Comparison of ENCODE assay signal across 11 cellular contexts in genomic region chr16:23505942-23506605, GRCh38. TPM values are rescaled to one million over a fixed set of nuclear protein-coding genes. Genes with fewer than 3 reads are reported as not detected.
DNase-seq lines count a peak whose midpoint lies in the region; ATAC-seq, FAIRE-seq and TF ChIP-seq lines count a peak whose summit lies in the region.
"Had no signal": no experiment of that assay in that cellular context is flagged by ENCODE, and none has a peak within 500 bp of the region (broad histone marks: within the 10 kb centered on the region; RNA-seq: fewer than 3 reads in every experiment).

No MANE protein-coding gene starts in this region.

- H4K20me1 ChIP-seq in neural progenitor cell (ENCODE audit: low read depth) = peaks cover 86% of the 10 kb centered on the region

- H3K27ac ChIP-seq in neural progenitor cell = peak overlapping the region; percentile 63

- H3K4me3 ChIP-seq in GM08714 (ENCODE audit: low read length) = peak overlapping the region; percentile 13; the same call in 1 of the 2 replicates
- H3K4me3 ChIP-seq in bronchial epithelial cell (ENCODE audit: low read depth, low read length) = no peak overlapping the region
- H3K4me3 ChIP-seq in neural progenitor cell = peak overlapping the region; percentile 29

- peaks cover 55 to 63% (median 61%) of the 10 kb centered on the region in 3 donors for H3K4me1 Mint-ChIP-seq in IgD-negative memory B cell
- peaks cover 65% of the 10 kb centered on the region for H3K4me1 Mint-ChIP-seq in neural progenitor cell

- no peak overlapping the region for H3K9ac ChIP-seq in neural progenitor cell

- H3K9me3 ChIP-seq in neural progenitor cell (ENCODE audit: low read depth) = no peaks in the 10 kb centered on the region

- H3K27me3 Mint-ChIP-seq in IgD-negative memory B cell = no peaks in the 10 kb centered on the region
- no peaks in the 10 kb centered on the region for H3K27me3 Mint-ChIP-seq in neural progenitor cell (ENCODE audit: insufficient read depth, low read depth)

- peaks cover 59% of the 10 kb centered on the region for H3K4me1 ChIP-seq in neural progenitor cell

- peak overlapping the region; percentile 69 for H3K4me2 ChIP-seq in neural progenitor cell

- no peaks in the 10 kb centered on the region for H3K36me3 Mint-ChIP-seq in IgD-negative memory B cell
- peaks cover 13% of the 10 kb centered on the region for H3K36me3 Mint-ChIP-seq in neural progenitor cell

- FAIRE-seq in bronchial epithelial cell (lab: Jason Lieb, UNC) = no peak
- FAIRE-seq: G401.6, islet of Langerhans, TTC549 had no signal

- H2AFZ ChIP-seq in neural progenitor cell (replicated peaks) = no peak overlapping the region

- H3K4me3 Mint-ChIP-seq in IgD-negative memory B cell (peak overlapping the region; percentile 92 to 98 (median 94)), neural progenitor cell (peak overlapping the region; percentile 41)

- H3K79me2 ChIP-seq in neural progenitor cell (ENCODE audit: low read depth) = peaks cover 92% of the 10 kb centered on the region

- peak overlapping the region; percentile 84 to 92 (median 92) for H3K27ac Mint-ChIP-seq in IgD-negative memory B cell
- H3K27ac Mint-ChIP-seq in neural progenitor cell = peak overlapping the region; percentile 59

- peaks cover 38% of the 10 kb centered on the region for H3F3A ChIP-seq in neural progenitor cell (ENCODE audit: low read depth)

- H3K36me3 ChIP-seq in bronchial epithelial cell (ENCODE audit: control insufficient read depth, insufficient read depth, low read length) (peaks cover 1% of the 10 kb centered on the region), neural progenitor cell (no peaks in the 10 kb centered on the region)

- H3K27me3 ChIP-seq in bronchial epithelial cell (ENCODE audit: control insufficient read depth, insufficient read depth, low read length) (no peaks in the 10 kb centered on the region), neural progenitor cell (no peaks in the 10 kb centered on the region)

- TF ChIP-seq CTCF in bronchial epithelial cell (IDR thresholded peaks at IDR 0.05; ENCODE audit: insufficient read depth, low read length, severe bottlenecking) (peak; percentile 5), neural progenitor cell (IDR thresholded peaks at IDR 0.05) (no peak)

- H3K9me3 Mint-ChIP-seq in IgD-negative memory B cell (peaks cover 0 to 2% (median 0%) of the 10 kb centered on the region in 3 donors), neural progenitor cell (no peaks in the 10 kb centered on the region)

- no peak for ATAC-seq in HG02610 (IDR thresholded peaks at IDR 0.05; ENCODE audit: unreplicated experiment)
- no peak for ATAC-seq in GM21737 (IDR thresholded peaks at IDR 0.05; ENCODE audit: unreplicated experiment)

- no peak for DNase-seq in bronchial epithelial cell (ENCODE audit: low read depth)
- DNase-seq in neural progenitor cell (ENCODE audit: low spot score) = peak; percentile 8
- no peak for DNase-seq in stimulated activated CD4-positive, alpha-beta T cell treated with anti-CD3 and anti-CD28 coated beads, Interleukin-2, amount 100 ng/mL, for 48 hours
- DNase-seq: MV-4-11 had no signal

RNA-seq across cellular contexts. Expression of gene GGA2, which starts 4.2 kb away (rescaled TPM):
- 219 TPM for polyA plus RNA-seq in IgD-negative memory B cell
- total RNA-seq in bronchial epithelial cell = 12.4 and 15.1 TPM in 2 replicates
- 139 and 180 TPM in 2 replicates for total RNA-seq in neural progenitor cell (ENCODE audit: low replicate concordance)

RNA-seq across cellular contexts. Expression of gene EARS2, which starts 51.1 kb away (rescaled TPM):
- 14.4 TPM for polyA plus RNA-seq in IgD-negative memory B cell
- total RNA-seq in bronchial epithelial cell (20.1 and 27.9 TPM in 2 replicates), neural progenitor cell (ENCODE audit: low replicate concordance) (19.7 and 38.9 TPM in 2 replicates)

RNA-seq across cellular contexts. Expression of gene UBFD1, which starts 51.5 kb away (rescaled TPM):
- 12.4 TPM for polyA plus RNA-seq in IgD-negative memory B cell
- total RNA-seq in bronchial epithelial cell (18.4 and 25.5 TPM in 2 replicates), neural progenitor cell (ENCODE audit: low replicate concordance) (64.9 and 138 TPM in 2 replicates)

RNA-seq across cellular contexts. Expression of gene COG7, which starts 53.1 kb away (rescaled TPM):
- polyA plus RNA-seq in IgD-negative memory B cell = 7.1 TPM
- 7.1 and 9.7 TPM in 2 replicates for total RNA-seq in bronchial epithelial cell
- 19.1 and 21.6 TPM in 2 replicates for total RNA-seq in neural progenitor cell (ENCODE audit: low replicate concordance)
